ENCODE assay signal across 8 cellular contexts in the genomic region with DNA sequence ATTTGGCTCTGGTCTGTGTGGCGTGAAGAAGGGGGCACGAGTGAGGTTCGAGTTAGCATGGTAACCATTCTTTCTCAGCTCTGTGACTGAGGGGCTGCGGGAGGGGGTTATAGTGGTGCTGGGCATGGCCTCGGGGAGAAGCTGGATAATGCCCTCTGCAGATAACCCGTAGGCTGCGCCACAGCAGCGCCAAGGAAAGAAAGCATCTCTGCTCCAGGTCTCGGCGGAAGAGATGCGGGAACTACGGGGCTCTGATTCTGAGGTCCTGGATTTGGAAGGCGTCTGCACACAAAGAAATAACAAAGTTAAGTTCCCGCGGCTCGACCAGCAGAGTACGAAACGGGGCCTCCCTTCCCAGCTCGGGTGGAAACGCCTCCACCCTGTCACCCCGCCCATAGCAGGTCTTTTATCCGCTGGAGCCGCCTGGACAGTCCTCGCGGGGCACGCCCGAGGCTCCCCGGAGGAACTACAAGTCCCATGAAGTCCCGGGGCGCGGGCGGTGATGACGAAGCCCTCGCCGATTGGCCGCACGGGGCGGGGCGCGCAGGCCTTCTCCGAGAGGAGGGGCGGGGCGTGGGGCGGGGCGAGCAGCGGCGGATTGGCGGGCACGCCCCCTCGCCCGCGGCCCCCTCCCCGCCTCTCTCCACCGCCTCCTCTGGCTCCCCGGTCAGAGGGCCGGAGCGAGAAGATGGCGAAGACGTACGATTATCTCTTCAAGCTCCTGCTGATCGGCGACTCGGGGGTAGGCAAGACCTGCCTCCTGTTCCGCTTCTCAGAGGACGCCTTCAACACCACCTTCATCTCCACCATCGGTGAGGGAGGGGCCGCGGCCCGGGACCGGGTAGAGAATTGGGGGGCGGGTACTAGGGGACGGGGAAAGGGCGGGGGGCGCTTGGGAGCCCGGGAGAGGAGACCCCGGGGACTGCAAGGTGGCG. TPM values are rescaled to one million over a fixed set of nuclear protein-coding genes. Genes with fewer than 3 reads are reported as not detected.
DNase-seq lines count a peak whose midpoint lies in the region; ATAC-seq, FAIRE-seq and TF ChIP-seq lines count a peak whose summit lies in the region.

Gene RAB8B (plus strand): TSS at position 670 of the 935 bp plus-strand sequence. CDS start 19 bp downstream, at position 689.

- peak; percentile 77 for FAIRE-seq in GM12892 (lab: Jason Lieb, UNC)

- TF ChIP-seq POLR2A in GM12892 (IDR thresholded peaks at IDR 0.05; ENCODE audit: low read depth, low read length) (peak; percentile 87), tibial nerve (IDR thresholded peaks at IDR 0.05) (peak; percentile 58 to 84)

- H3K79me1 ChIP-seq in trophoblast cell (ENCODE audit: low read length): peaks cover 4% of the 10 kb centered on the region

- peaks cover 4% of the 10 kb centered on the region for H3K79me2 ChIP-seq in trophoblast cell (ENCODE audit: control insufficient read depth, insufficient read depth, low read length, poor library complexity)

- peak within 1 kb of the TSS; percentile 18 for H2BK5ac ChIP-seq in trophoblast cell (ENCODE audit: low read depth, low read length, poor library complexity)

- ATAC-seq in HG02763 (IDR thresholded peaks at IDR 0.05; ENCODE audit: unreplicated experiment): peak; percentile 77

- H3K4me3 ChIP-seq in trophoblast cell (ENCODE audit: low read depth, low read length) (peak within 1 kb of the TSS; percentile 79), tibial nerve (peak within 1 kb of the TSS; percentile 83 to 95 (median 90))

- peak within 1 kb of the TSS; percentile 64 for H2BK120ac ChIP-seq in trophoblast cell (ENCODE audit: insufficient read depth, low read length, poor library complexity)

- H3K9ac ChIP-seq in trophoblast cell (ENCODE audit: low read length): peak within 1 kb of the TSS; percentile 68

- no peak within 1 kb of the TSS for H3K4ac ChIP-seq in trophoblast cell (ENCODE audit: low read depth, low read length)

- intact Hi-C loops in cardiac septum (cut with DNase I): loop anchor here (5.0 to 10.0 kb wide), 2 partner anchors 88 to 216 kb away; partner anchors contain the start of gene APH1B

- peaks cover 0 to 10% of the 10 kb centered on the region in 2 experiments for H3K4me1 ChIP-seq in trophoblast cell (ENCODE audit: control insufficient read depth in 1 of 2, insufficient read depth in 2 of 2, low read length in 2 of 2)
- peaks cover 0 to 44% (median 26%) of the 10 kb centered on the region in 4 donors for H3K4me1 ChIP-seq in tibial nerve

- peak within 1 kb of the TSS; percentile 95 for H4K8ac ChIP-seq in trophoblast cell (ENCODE audit: low read depth, low read length)

- no peak within 1 kb of the TSS for H3K23ac ChIP-seq in trophoblast cell (ENCODE audit: low read length)

- H3K4me2 ChIP-seq in trophoblast cell (ENCODE audit: low read length): peak within 1 kb of the TSS; percentile 97

- TF ChIP-seq CTCF in tibial nerve (IDR thresholded peaks at IDR 0.05): peak in 2 of 5 experiments; percentile 12 to 39

- H2BK12ac ChIP-seq in trophoblast cell (ENCODE audit: low read length): peak within 1 kb of the TSS; percentile 8

- H3K18ac ChIP-seq in trophoblast cell (ENCODE audit: low read length): peak within 1 kb of the TSS; percentile 92

- peak within 1 kb of the TSS; percentile 55 for H3K27ac ChIP-seq in adipose tissue (ENCODE audit: low read depth, low read length)
- no peak within 1 kb of the TSS for H3K27ac ChIP-seq in trophoblast cell (ENCODE audit: low read depth, low read length)
- H3K27ac ChIP-seq in tibial nerve: peak within 1 kb of the TSS; percentile 82 to 95 (median 93)

- H4K12ac ChIP-seq in trophoblast cell (ENCODE audit: low read depth, low read length): peak within 1 kb of the TSS; percentile 81

- H3K27me3 ChIP-seq in trophoblast cell (ENCODE audit: insufficient read depth, low read length): no peaks in the 10 kb centered on the region
- no peaks in the 10 kb centered on the region for H3K27me3 ChIP-seq in tibial nerve

- 0% methylated on average over 65 to 77 of the region's 77 CpGs for WGBS in adipose tissue, 3 donors
- no CpG with 5 or more reads among the region's 77 CpGs for WGBS in trophoblast cell (ENCODE audit: extremely low coverage, insufficient coverage, insufficient read length)
- WGBS in tibial nerve, 2 donors: 0 to 1% methylated on average over 6 to 50 of the region's 77 CpGs

- DNase-seq in GM12892 (ENCODE audit: insufficient read length) (peak; percentile 71), NCI-H1417 treated with DMSO at 0.1 percent for 48 hours (lab: John Stamatoyannopoulos, UW) (peak; percentile 83), T-helper 1 cell (peak; percentile 96 to 99 (median 98)), cardiac septum (ENCODE audit: low spot score) (peak; percentile 99), trophoblast cell (peak; percentile 98 to 99), tibial nerve (ENCODE audit: low spot score in 2 of 2) (peak; percentile 99)

- peak within 1 kb of the TSS; percentile 91 for H3K14ac ChIP-seq in trophoblast cell (ENCODE audit: low read length)

- H2AK5ac ChIP-seq in trophoblast cell (ENCODE audit: low read length): peak within 1 kb of the TSS; percentile 2

- peak within 1 kb of the TSS; percentile 89 for H2AFZ ChIP-seq in trophoblast cell (ENCODE audit: insufficient read depth, low read length, poor library complexity)

- H3K9me3 ChIP-seq in trophoblast cell (ENCODE audit: insufficient read depth, low read depth, low read length): no peaks in the 10 kb centered on the region
- no peaks in the 10 kb centered on the region for H3K9me3 ChIP-seq in tibial nerve

- H3K36me3 ChIP-seq in trophoblast cell (ENCODE audit: control insufficient read depth in 1 of 2, insufficient read depth in 2 of 2, low read length in 2 of 2) (no peaks in the 10 kb centered on the region), tibial nerve (no peaks in the 10 kb centered on the region)

- peak; percentile 47 to 96 for TF ChIP-seq EP300 in tibial nerve (IDR thresholded peaks at IDR 0.05)

- H4K91ac ChIP-seq in trophoblast cell (ENCODE audit: low read depth, low read length): peak within 1 kb of the TSS; percentile 28

RNA-seq across cellular contexts. Expression of gene RAB8B, which starts in this region (rescaled TPM):
- 73.7 TPM for polyA plus RNA-seq in GM12892 (2012; ENCODE audit: missing spikeins)
- 10 to 100 TPM in 2 of 3 donors, 1 to 10 TPM in 1; 2.7 to 24.2 (median 11.2) TPM for polyA plus RNA-seq in adipose tissue
- 8.7 TPM for total RNA-seq in cardiac septum
- 72.5 and 74.2 TPM in 2 replicates for polyA plus RNA-seq in trophoblast cell (2013)
- total RNA-seq in tibial nerve: 10 to 100 TPM; 32.9 to 45.0 (median 42.5) TPM
